Comparison of ENCODE assay signal across 2 cellular contexts in genomic region chr7:120233338-120233737, GRCh38.
A peak's percentile ranks its signal among the peaks of the same experiment; 100 is the strongest.
TF ChIP-seq lines count a peak whose summit lies in the region.

No MANE protein-coding gene starts in this region.

TF ChIP-seq in A549, 52 proteins besides CTCF, POLR2A, EP300 and RAD21:
- no peak for TF ChIP-seq FOXS1 (CRISPR knock-in tag; IDR thresholded peaks at IDR 0.05)
- peak; percentile 90 for TF ChIP-seq MAFK (IDR thresholded peaks at IDR 0.05; ENCODE audit: partially characterized antibody)
- TF ChIP-seq GATA3 (IDR thresholded peaks at IDR 0.05; ENCODE audit: borderline replicate concordance), result no peak

TF ChIP-seq in IMR-90, 13 proteins besides CTCF, POLR2A, EP300 and RAD21 (continued from another document):
- TF ChIP-seq NFE2L2 (IDR thresholded peaks at IDR 0.05; ENCODE audit: low read depth, low read length), result no peak
- peak; percentile 94 for TF ChIP-seq MAFK (IDR thresholded peaks at IDR 0.05; ENCODE audit: low read depth, low read length)
- TF ChIP-seq BHLHE40 (IDR thresholded peaks at IDR 0.05; ENCODE audit: low read depth, low read length), result no peak
